ENCODE assay signal across 15 cellular contexts in genomic region chr2:86675611-86676015, GRCh38. TPM values are rescaled to one million over a fixed set of nuclear protein-coding genes. Genes with fewer than 3 reads are reported as not detected.
DNase-seq lines count a peak whose midpoint lies in the region; TF ChIP-seq lines count a peak whose summit lies in the region.
"Had no signal": no experiment of that assay in that cellular context is flagged by ENCODE, and none has a peak within 500 bp of the region (broad histone marks: within the 10 kb centered on the region; RNA-seq: fewer than 3 reads in every experiment).

No MANE protein-coding gene starts in this region.

- H2AK5ac ChIP-seq in mesenchymal stem cell (ENCODE audit: low read length, severe bottlenecking) = no peak overlapping the region

- H3K27ac ChIP-seq in brain microvascular endothelial cell (no peak overlapping the region), mesenchymal stem cell (ENCODE audit: low read length, poor library complexity, severe bottlenecking) (no peak overlapping the region), SK-N-SH (ENCODE audit: low read depth in 2 of 2, low read length in 1 of 2) (no peak overlapping the region)
- H3K27ac ChIP-seq: vagina had no signal

- no peaks in the 10 kb centered on the region for H3K79me2 ChIP-seq in SK-N-SH (ENCODE audit: insufficient read depth)

- peak; percentile 3 for TF ChIP-seq CTCF in GM12865 (IDR thresholded peaks at IDR 0.05; ENCODE audit: insufficient read depth, low read depth, low read length, missing control alignments)
- TF ChIP-seq CTCF in brain microvascular endothelial cell (IDR thresholded peaks at IDR 0.05; ENCODE audit: low read depth, low read length, missing control alignments) = peak; percentile 4
- no peak for TF ChIP-seq CTCF in SK-N-SH (IDR thresholded peaks at IDR 0.05)

- CTCF ChIA-PET in SK-N-SH (lab: Yijun Ruan, JAX) = interaction anchor here (0.6 kb wide), 1 partner anchor 1298 kb away, joined by 3 read pairs; no protein-coding TSS in a partner anchor

- H3K9ac ChIP-seq in mesenchymal stem cell (ENCODE audit: low read length) (no peak overlapping the region), SK-N-SH (no peak overlapping the region)

- peak overlapping the region; percentile 61 for H4K91ac ChIP-seq in mesenchymal stem cell (ENCODE audit: low read length)

- H2BK120ac ChIP-seq in mesenchymal stem cell (ENCODE audit: low read depth, low read length) = no peak overlapping the region

- H3K4me3 ChIP-seq in GM12865 (ENCODE audit: low read depth, low read length) = no peak overlapping the region
- no peak overlapping the region for H3K4me3 ChIP-seq in brain microvascular endothelial cell (ENCODE audit: low read depth, low read length)
- H3K4me3 ChIP-seq in mesenchymal stem cell (ENCODE audit: insufficient read depth in 1 of 2, low read depth in 1 of 2, low read length in 2 of 2) = no peak overlapping the region
- no peak overlapping the region for H3K4me3 ChIP-seq in SK-N-SH (ENCODE audit: low read depth in 2 of 2, low read length in 1 of 2)
- H3K4me3 ChIP-seq: vagina had no signal

- no peaks in the 10 kb centered on the region for H4K20me1 ChIP-seq in SK-N-SH (ENCODE audit: insufficient read depth)

- H2BK5ac ChIP-seq in mesenchymal stem cell (ENCODE audit: low read depth, low read length, poor library complexity, severe bottlenecking) = no peak overlapping the region

- in situ Hi-C loops in brain microvascular endothelial cell (cut with HindIII; ENCODE audit: low pct_ligation_motif_present, low sequenced_read_pairs) = no loop called here

- H4K8ac ChIP-seq in mesenchymal stem cell (ENCODE audit: low read length) = no peak overlapping the region

- no peak for TF ChIP-seq EP300 in SK-N-SH (IDR thresholded peaks at IDR 0.05; ENCODE audit: borderline replicate concordance in 1 of 2, low read depth in 1 of 2, low read length in 1 of 2)

- H3K27me3 ChIP-seq in brain microvascular endothelial cell (replicated peaks) = no peaks in the 10 kb centered on the region
- no peaks in the 10 kb centered on the region for H3K27me3 ChIP-seq in mesenchymal stem cell (ENCODE audit: control insufficient read depth in 1 of 2, insufficient read depth in 1 of 2, low read length in 2 of 2)
- H3K27me3 ChIP-seq in SK-N-SH (ENCODE audit: insufficient read depth) = no peaks in the 10 kb centered on the region; the same call in 1 of the 2 replicates
- H3K27me3 ChIP-seq: vagina had no signal

- H2BK12ac ChIP-seq in mesenchymal stem cell (ENCODE audit: low read length in 2 of 2) = no peak overlapping the region

- POLR2A ChIA-PET in SK-N-SH (lab: Yijun Ruan, JAX) = no interaction called here

- H2BK15ac ChIP-seq in mesenchymal stem cell (ENCODE audit: low read depth, poor library complexity, severe bottlenecking) = no peak overlapping the region

- H3K36me3 ChIP-seq in brain microvascular endothelial cell (replicated peaks) (no peaks in the 10 kb centered on the region), mesenchymal stem cell (ENCODE audit: control insufficient read depth in 1 of 2, insufficient read depth in 2 of 2, low read depth in 1 of 2, low read length in 2 of 2) (no peaks in the 10 kb centered on the region), SK-N-SH (replicated peaks in 1 of 2; ENCODE audit: control insufficient read depth in 1 of 2, insufficient read depth in 2 of 2, low read length in 1 of 2) (no peaks in the 10 kb centered on the region)
- H3K36me3 ChIP-seq: vagina had no signal

- DNase-seq in GM12865 (ENCODE audit: low read depth) (peak; percentile 7), LoVo (ENCODE audit: low spot score) (peak; percentile 16), brain microvascular endothelial cell (no peak), mesenchymal stem cell (no peak), DMS153 treated with DMSO at 0.1 percent for 48 hours (lab: John Stamatoyannopoulos, UW; ENCODE audit: unreplicated experiment) (no peak), SK-N-SH (no peak), mesenteric fat pad (ENCODE audit: low spot score) (no peak)
- no peak for DNase-seq in activated CD8-positive, alpha-beta memory T cell treated with anti-CD3 and anti-CD28 coated beads, Interleukin-2, amount 50 U/mL, for 4 hours
- DNase-seq: activated CD8-positive, alpha-beta T cell treated with anti-CD3 and anti-CD28 coated beads for 36 hours; activated naive CD8-positive, alpha-beta T cell treated with anti-CD3 and anti-CD28 coated beads, Interleukin-2, amount 50 U/mL, for 24 hours; effector memory CD4-positive, alpha-beta T cell; Kasumi-1; NCI-H226; T-helper 1 cell had no signal

- no peak overlapping the region for H2AFZ ChIP-seq in mesenchymal stem cell (ENCODE audit: low read depth, low read length)
- H2AFZ ChIP-seq in SK-N-SH (ENCODE audit: low read depth) = no peak overlapping the region

- peak overlapping the region in 1 of 2 experiments; percentile 37 for H3K14ac ChIP-seq in mesenchymal stem cell (ENCODE audit: low read length in 2 of 2)

- H3K23ac ChIP-seq in mesenchymal stem cell (ENCODE audit: low read length in 2 of 2) = no peak overlapping the region

- H3K9me3 ChIP-seq in mesenchymal stem cell (ENCODE audit: control insufficient read depth, low read length) (no peaks in the 10 kb centered on the region), SK-N-SH (no peaks in the 10 kb centered on the region)
- H3K9me3 ChIP-seq: vagina had no signal

- no peak overlapping the region for H3K4ac ChIP-seq in mesenchymal stem cell (ENCODE audit: low read depth in 1 of 2, low read length in 2 of 2)

- WGBS in mesenchymal stem cell = 90% methylated on average over 3 of the region's 3 CpGs
- WGBS in SK-N-SH (ENCODE audit: low lambda C conversion rate) = 49% methylated on average over 3 of the region's 3 CpGs

- TF ChIP-seq RAD21 in SK-N-SH (IDR thresholded peaks at IDR 0.05; ENCODE audit: low read length) = no peak

- H3F3A ChIP-seq in SK-N-SH (replicated peaks; ENCODE audit: insufficient read depth) = no peaks in the 10 kb centered on the region

- no peaks in the 10 kb centered on the region for H3K9me2 ChIP-seq in SK-N-SH

- H3K79me1 ChIP-seq in mesenchymal stem cell (replicated peaks; ENCODE audit: low read length, poor library complexity, severe bottlenecking) = no peaks in the 10 kb centered on the region

- H3K4me1 ChIP-seq in mesenchymal stem cell (ENCODE audit: control insufficient read depth, insufficient read depth, low read depth, low read length) (no peaks in the 10 kb centered on the region), SK-N-SH (ENCODE audit: control insufficient read depth in 1 of 2, insufficient read depth in 2 of 2, low read depth in 1 of 2, low read length in 1 of 2) (peaks cover 0 to 3% of the 10 kb centered on the region in 2 experiments; a peak in 1 of 4 replicates)

- H3K18ac ChIP-seq in mesenchymal stem cell (ENCODE audit: low read depth in 1 of 2, low read length in 2 of 2) = no peak overlapping the region

- H3K4me2 ChIP-seq in mesenchymal stem cell (ENCODE audit: low read length, poor library complexity, severe bottlenecking) (no peak overlapping the region), SK-N-SH (no peak overlapping the region)

TF ChIP-seq in SK-N-SH, 30 proteins besides CTCF, POLR2A, EP300 and RAD21:
- no peak for TF ChIP-seq FOXJ3 (CRISPR knock-in tag; IDR thresholded peaks at IDR 0.05)
- no peak for TF ChIP-seq RFX5 (IDR thresholded peaks at IDR 0.05; ENCODE audit: low read length)
- no peak for TF ChIP-seq TAF1 (IDR thresholded peaks at IDR 0.05; ENCODE audit: borderline replicate concordance, low read depth, low read length)
- no peak for TF ChIP-seq USF1 (IDR thresholded peaks at IDR 0.05; ENCODE audit: borderline replicate concordance, low read depth)
- TF ChIP-seq FOXM1 (IDR thresholded peaks at IDR 0.05; ENCODE audit: low read depth) = no peak
- no peak for TF ChIP-seq NRF1 (IDR thresholded peaks at IDR 0.05; ENCODE audit: low read depth, low read length)
- TF ChIP-seq ZBTB33 (IDR thresholded peaks at IDR 0.05; ENCODE audit: borderline replicate concordance, low read depth) = no peak
- no peak for TF ChIP-seq GABPA (IDR thresholded peaks at IDR 0.05; ENCODE audit: low read depth)
- TF ChIP-seq GATA2 (CRISPR knock-in tag; IDR thresholded peaks at IDR 0.05) = no peak
- TF ChIP-seq JUND (IDR thresholded peaks at IDR 0.05) = no peak

RNA-seq across cellular contexts. Expression of gene RMND5A, which starts 44.5 kb away (rescaled TPM):
- 9.3 TPM for polyA plus RNA-seq in mesenchymal stem cell (2013, experiment 1 of 2)
- polyA plus RNA-seq in mesenchymal stem cell (2013, experiment 2 of 2) = 9.9 TPM
- polyA plus RNA-seq in SK-N-SH (2012; rRNA removed) = 4.3 and 4.9 TPM in 2 replicates
- 5.9 and 7.1 TPM in 2 replicates for polyA plus RNA-seq in SK-N-SH (2012; cell fraction: cytosol; rRNA removed)
- 3.6 and 3.7 TPM in 2 replicates for polyA plus RNA-seq in SK-N-SH (2012; cell fraction: nucleus; rRNA removed)
- total RNA-seq in mesenteric fat pad = 30.9 TPM

RNA-seq across cellular contexts. Expression of gene RNF103, which starts 51.9 kb away (rescaled TPM):
- 16.0 TPM for polyA plus RNA-seq in mesenchymal stem cell (2013, experiment 1 of 2)
- 15.8 TPM for polyA plus RNA-seq in mesenchymal stem cell (2013, experiment 2 of 2)
- polyA plus RNA-seq in SK-N-SH (2012; rRNA removed) = 7.0 and 8.8 TPM in 2 replicates
- 9.5 and 11.1 TPM in 2 replicates for polyA plus RNA-seq in SK-N-SH (2012; cell fraction: cytosol; rRNA removed)
- 6.5 and 14.5 TPM in 2 replicates for polyA plus RNA-seq in SK-N-SH (2012; cell fraction: nucleus; rRNA removed)
- total RNA-seq in mesenteric fat pad = 19.9 TPM

Comparison
In these comparisons a context has a peak if more than half of its experiments do, and no peak if none do; other contexts are left out.
1. DNase-seq: peak in GM12865 (single experiment) and LoVo (single experiment); none in brain microvascular endothelial cell (single experiment), mesenchymal stem cell (single experiment), activated CD8-positive, alpha-beta memory T cell treated with anti-CD3 and anti-CD28 coated beads, Interleukin-2, amount 50 U/mL, for 4 hours (single experiment), DMS153 treated with DMSO at 0.1 percent for 48 hours (single experiment), SK-N-SH (single experiment) and mesenteric fat pad (single experiment).